6 cellular contexts compared by ENCODE assay signal in genomic region chr11:65353900-65354264, GRCh38. TPM values are rescaled to one million over a fixed set of nuclear protein-coding genes. Genes with fewer than 3 reads are reported as not detected.
DNase-seq lines count a peak whose midpoint lies in the region; ATAC-seq and TF ChIP-seq lines count a peak whose summit lies in the region.

No MANE protein-coding gene starts in this region.

- intact Hi-C loops in dendritic cell treated with granulocyte-macrophage colony-stimulating factor and Interleukin-4, amounts not matched to agents 40 ng/mL and 50 ng/mL, for 4 days (cut with micrococcal nuclease), result no loop called here

- H3K4me3 ChIP-seq in LNCaP clone FGC (ENCODE audit: low read depth, low read length) (peak overlapping the region; percentile 57), trophoblast cell (ENCODE audit: low read depth, low read length) (no peak overlapping the region)

- no peak overlapping the region for H2BK12ac ChIP-seq in trophoblast cell (ENCODE audit: low read length)

- peak overlapping the region; percentile 96 for H3K4me2 ChIP-seq in trophoblast cell (ENCODE audit: low read length)

- no peak overlapping the region for H3K18ac ChIP-seq in trophoblast cell (ENCODE audit: low read length)

- no peaks in the 10 kb centered on the region for H3K79me2 ChIP-seq in trophoblast cell (ENCODE audit: control insufficient read depth, insufficient read depth, low read length, poor library complexity)

- H2BK120ac ChIP-seq in trophoblast cell (ENCODE audit: insufficient read depth, low read length, poor library complexity), result no peak overlapping the region

- DNase-seq in LNCaP clone FGC (ENCODE audit: low read depth), result no peak
- DNase-seq in trophoblast cell, result no peak
- no peak for DNase-seq in germinal center (ENCODE audit: low spot score)
- no peak for DNase-seq in D341Med (ENCODE audit: low spot score)

- TF ChIP-seq CTCF in LNCaP clone FGC (IDR thresholded peaks at IDR 0.05; ENCODE audit: control insufficient read depth, extremely low read depth, insufficient read depth), result no peak

- peak overlapping the region; percentile 7 for H3K27ac Mint-ChIP-seq in dendritic cell treated with granulocyte-macrophage colony-stimulating factor and Interleukin-4, amounts not matched to agents 40 ng/mL and 50 ng/mL, for 4 days

- H3K36me3 ChIP-seq in trophoblast cell (ENCODE audit: control insufficient read depth in 1 of 2, insufficient read depth in 2 of 2, low read length in 2 of 2), result peaks cover 27 to 33% of the 10 kb centered on the region in 2 experiments

- H2BK5ac ChIP-seq in trophoblast cell (ENCODE audit: low read depth, low read length, poor library complexity), result no peak overlapping the region

- H3K4ac ChIP-seq in trophoblast cell (ENCODE audit: low read depth, low read length), result no peak overlapping the region

- peaks cover 40% of the 10 kb centered on the region for H3K36me3 Mint-ChIP-seq in dendritic cell treated with granulocyte-macrophage colony-stimulating factor and Interleukin-4, amounts not matched to agents 40 ng/mL and 50 ng/mL, for 4 days (ENCODE audit: low read depth)

- peaks cover 37% of the 10 kb centered on the region for H3K4me1 Mint-ChIP-seq in dendritic cell treated with granulocyte-macrophage colony-stimulating factor and Interleukin-4, amounts not matched to agents 40 ng/mL and 50 ng/mL, for 4 days (ENCODE audit: low read depth)

- H3K27me3 Mint-ChIP-seq in dendritic cell treated with granulocyte-macrophage colony-stimulating factor and Interleukin-4, amounts not matched to agents 40 ng/mL and 50 ng/mL, for 4 days, result peaks cover 25% of the 10 kb centered on the region

- peak overlapping the region; percentile 5 for H3K27ac ChIP-seq in trophoblast cell (ENCODE audit: low read depth, low read length)

- WGBS in trophoblast cell (ENCODE audit: extremely low coverage, insufficient coverage, insufficient read length), result 100% methylated on average over 1 of the region's 16 CpGs

- H3K14ac ChIP-seq in trophoblast cell (ENCODE audit: low read length), result no peak overlapping the region

- peaks cover 0 to 7% of the 10 kb centered on the region in 2 experiments for H3K4me1 ChIP-seq in trophoblast cell (ENCODE audit: control insufficient read depth in 1 of 2, insufficient read depth in 2 of 2, low read length in 2 of 2)

- no peak overlapping the region for H3K9ac ChIP-seq in trophoblast cell (ENCODE audit: low read length)

- no peak overlapping the region for H4K8ac ChIP-seq in trophoblast cell (ENCODE audit: low read depth, low read length)

- no peak overlapping the region for H4K12ac ChIP-seq in trophoblast cell (ENCODE audit: low read depth, low read length)

- H4K91ac ChIP-seq in trophoblast cell (ENCODE audit: low read depth, low read length), result no peak overlapping the region

- H3K27me3 ChIP-seq in trophoblast cell (ENCODE audit: insufficient read depth, low read length), result peaks cover 6% of the 10 kb centered on the region

- H3K79me1 ChIP-seq in trophoblast cell (ENCODE audit: low read length), result no peaks in the 10 kb centered on the region

- H3K9me3 ChIP-seq in trophoblast cell (ENCODE audit: insufficient read depth, low read depth, low read length), result peaks cover 5% of the 10 kb centered on the region

- peak overlapping the region; percentile 44 for H3K4me3 Mint-ChIP-seq in dendritic cell treated with granulocyte-macrophage colony-stimulating factor and Interleukin-4, amounts not matched to agents 40 ng/mL and 50 ng/mL, for 4 days

- H2AFZ ChIP-seq in trophoblast cell (ENCODE audit: insufficient read depth, low read length, poor library complexity), result no peak overlapping the region

- ATAC-seq in GM19328 (IDR thresholded peaks at IDR 0.05; ENCODE audit: unreplicated experiment), result no peak

- H3K23ac ChIP-seq in trophoblast cell (ENCODE audit: low read length), result no peak overlapping the region

- H2AK5ac ChIP-seq in trophoblast cell (ENCODE audit: low read length), result no peak overlapping the region

- no peaks in the 10 kb centered on the region for H3K9me3 Mint-ChIP-seq in dendritic cell treated with granulocyte-macrophage colony-stimulating factor and Interleukin-4, amounts not matched to agents 40 ng/mL and 50 ng/mL, for 4 days

RNA-seq across cellular contexts. Expression of gene TIGD3, which starts 0.7 kb away (rescaled TPM):
- polyA plus RNA-seq in trophoblast cell (2013), result 2.1 and 2.3 TPM in 2 replicates

RNA-seq across cellular contexts. Expression of gene DPF2, which starts 20.2 kb away (rescaled TPM):
- polyA plus RNA-seq in trophoblast cell (2013), result 64.3 and 69.7 TPM in 2 replicates

RNA-seq across cellular contexts. Expression of gene SLC25A45, which starts 28.6 kb away (rescaled TPM):
- 0.93 and 1.1 TPM in 2 replicates for polyA plus RNA-seq in trophoblast cell (2013)

RNA-seq across cellular contexts. Expression of gene FRMD8, which starts 32.6 kb away (rescaled TPM):
- 21.2 and 22.9 TPM in 2 replicates for polyA plus RNA-seq in trophoblast cell (2013)

RNA-seq across cellular contexts. Expression of gene CDC42EP2, which starts 39.2 kb away (rescaled TPM):
- 7.2 and 7.7 TPM in 2 replicates for polyA plus RNA-seq in trophoblast cell (2013)
